ENCODE assay signal across 8 cellular contexts in the genomic region with DNA sequence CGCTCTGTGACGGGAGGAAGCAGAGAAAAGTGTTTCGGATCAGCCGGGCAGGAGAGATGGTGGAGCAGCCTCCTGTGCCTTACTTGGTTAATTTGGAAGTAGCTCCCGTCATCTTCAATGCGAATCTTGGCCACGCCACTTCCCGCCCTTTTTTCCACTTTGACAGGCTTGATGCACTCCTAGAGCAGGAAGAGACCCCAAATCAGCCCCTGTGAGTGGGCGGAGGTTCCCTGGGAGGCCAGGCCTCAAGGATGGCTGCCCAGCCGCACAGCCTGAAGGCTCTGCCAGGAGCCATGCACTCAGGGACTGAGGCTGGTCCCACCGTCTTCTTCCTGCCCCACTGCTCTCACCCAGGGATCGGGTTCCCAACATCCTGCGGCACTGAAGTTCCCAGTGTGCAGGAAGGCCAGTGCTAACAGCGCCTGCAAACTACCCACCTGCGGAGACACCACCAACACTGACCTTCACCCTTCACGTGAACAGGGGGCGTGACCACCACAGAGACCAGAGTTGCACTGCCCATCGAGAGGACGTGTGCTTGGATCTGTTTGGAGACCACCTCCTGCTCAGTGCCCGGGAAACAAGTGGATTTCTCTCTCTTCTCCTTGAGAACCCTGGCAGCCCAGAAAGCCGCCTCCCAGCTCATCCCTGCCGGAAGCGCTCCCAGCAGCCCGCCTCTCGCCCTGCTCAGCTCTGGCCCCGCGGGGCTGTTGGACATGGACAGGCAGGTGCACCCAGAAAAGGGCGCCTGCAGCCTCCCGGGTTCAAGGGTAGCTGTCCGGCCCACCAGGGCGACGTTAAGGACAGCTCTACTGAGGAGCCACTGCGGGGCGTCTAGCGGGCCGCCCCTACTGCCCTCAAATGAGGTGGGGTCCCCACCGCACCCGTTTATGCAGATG. TPM values are rescaled to one million over a fixed set of nuclear protein-coding genes. Genes with fewer than 3 reads are reported as not detected.
DNase-seq lines count a peak whose midpoint lies in the region; ATAC-seq and TF ChIP-seq lines count a peak whose summit lies in the region.

No MANE protein-coding gene starts in this region.

- peaks cover 30% of the 10 kb centered on the region for H3K4me1 Mint-ChIP-seq in stimulated activated naive CD8-positive, alpha-beta T cell treated with anti-CD3 and anti-CD28 coated beads, Interleukin-15, Interleukin-2, amounts not matched to agents 100 ng/mL and 50 ng/mL, for 24 hours (ENCODE audit: low read depth)

- DNase-seq in stimulated activated naive CD8-positive, alpha-beta T cell treated with anti-CD3 and anti-CD28 coated beads, Interleukin-15, Interleukin-2, amounts not matched to agents 100 U/mL and 50 U/mL, for 24 hours = no peak
- no peak for DNase-seq in mammary epithelial cell
- no peak for DNase-seq in mesendoderm
- no peak for DNase-seq in aorta
- DNase-seq in kidney tubule cell (ENCODE audit: low spot score) = no peak
- no peak for DNase-seq in stimulated activated CD4-positive, alpha-beta T cell treated with anti-CD3 and anti-CD28 coated beads, Interleukin-12 subunit alpha, Interleukin-12 subunit beta, amount 100 ng/mL, for 4 hours
- DNase-seq in dedifferentiated amniotic fluid mesenchymal stem cell (ENCODE audit: extremely low spot score) = no peak

- H3K27ac Mint-ChIP-seq in stimulated activated naive CD8-positive, alpha-beta T cell treated with anti-CD3 and anti-CD28 coated beads, Interleukin-15, Interleukin-2, amounts not matched to agents 100 ng/mL and 50 ng/mL, for 24 hours = peak overlapping the region; percentile 74

- H3K9me3 Mint-ChIP-seq in stimulated activated naive CD8-positive, alpha-beta T cell treated with anti-CD3 and anti-CD28 coated beads, Interleukin-15, Interleukin-2, amounts not matched to agents 100 ng/mL and 50 ng/mL, for 24 hours = no peaks in the 10 kb centered on the region

- H3K27ac ChIP-seq in mammary epithelial cell (ENCODE audit: insufficient read depth, low read depth, low read length) = peak overlapping the region; percentile 62
- no peak overlapping the region for H3K27ac ChIP-seq in mesendoderm (ENCODE audit: low read depth, low read length)
- H3K27ac ChIP-seq in aorta (ENCODE audit: low read depth in 1 of 2, low read length in 2 of 2) = no peak overlapping the region

- H3K79me2 ChIP-seq in mammary epithelial cell (ENCODE audit: insufficient read depth, low read length) (peaks cover 13% of the 10 kb centered on the region), mesendoderm (ENCODE audit: control insufficient read depth, insufficient read depth, low read length) (no peaks in the 10 kb centered on the region)

- H2AFZ ChIP-seq in mammary epithelial cell (ENCODE audit: low read depth, low read length) = peak overlapping the region; percentile 90

- H3K4me1 ChIP-seq in mammary epithelial cell (ENCODE audit: insufficient read depth, low read length) (peaks cover 8% of the 10 kb centered on the region), mesendoderm (ENCODE audit: control insufficient read depth, low read depth, low read length) (no peaks in the 10 kb centered on the region), aorta (ENCODE audit: control insufficient read depth in 1 of 2, insufficient read depth in 2 of 2, low read length in 2 of 2) (no peaks in the 10 kb centered on the region)

- peak overlapping the region; percentile 29 for H3K23ac ChIP-seq in mesendoderm (ENCODE audit: low read length)

- H3K79me1 ChIP-seq in mesendoderm (ENCODE audit: low read length) = no peaks in the 10 kb centered on the region

- no peak overlapping the region for H3K4ac ChIP-seq in mesendoderm (ENCODE audit: low read depth, low read length)

- CTCF ChIA-PET in mammary epithelial cell (lab: Charles Lee; ENCODE audit: low non-redundant PET) = no interaction called here

- in situ Hi-C loops in mammary epithelial cell (cut with MboI; ENCODE audit: low sequenced_read_pairs in 2 of 2) = no loop called here

- H2BK5ac ChIP-seq in mesendoderm (ENCODE audit: low read length) = no peak overlapping the region

- H2AK5ac ChIP-seq in mesendoderm (ENCODE audit: low read length) = no peak overlapping the region

- no peaks in the 10 kb centered on the region for H3K27me3 Mint-ChIP-seq in stimulated activated naive CD8-positive, alpha-beta T cell treated with anti-CD3 and anti-CD28 coated beads, Interleukin-15, Interleukin-2, amounts not matched to agents 100 ng/mL and 50 ng/mL, for 24 hours

- TF ChIP-seq CTCF in mammary epithelial cell (conservative IDR thresholded peaks at IDR 0.05 in 1 of 2, IDR thresholded peaks at IDR 0.05 in 1 of 2; ENCODE audit: extremely low read depth in 1 of 2, insufficient read depth in 1 of 2, low read depth in 1 of 2, low read length in 2 of 2) = no peak

- intact Hi-C loops in mammary epithelial cell (cut with micrococcal nuclease) = loop anchor here (2.0 kb wide), 1 partner anchor 27 kb away; no protein-coding TSS in a partner anchor
- intact Hi-C loops in aorta (cut with DNase I) = loop anchor here in 1 of 2 donors (2.0 kb wide), 1 partner anchor 19 kb away; a partner anchor contains a TSS

- no peak overlapping the region for H2BK15ac ChIP-seq in mesendoderm (replicated peaks; ENCODE audit: low read depth)

- H3K4me3 Mint-ChIP-seq in stimulated activated naive CD8-positive, alpha-beta T cell treated with anti-CD3 and anti-CD28 coated beads, Interleukin-15, Interleukin-2, amounts not matched to agents 100 ng/mL and 50 ng/mL, for 24 hours = peak overlapping the region; percentile 81

- H4K20me1 ChIP-seq in mammary epithelial cell (ENCODE audit: insufficient read depth, low read length) = no peaks in the 10 kb centered on the region

- dilution Hi-C loops in mammary epithelial cell (cut with HindIII; ENCODE audit: low sequenced_read_pairs) = no loop called here

- no peak overlapping the region for H4K5ac ChIP-seq in mesendoderm (ENCODE audit: low read length)

- no peak overlapping the region for H2BK120ac ChIP-seq in mesendoderm (ENCODE audit: low read depth, low read length)

- H3K36me3 ChIP-seq in mammary epithelial cell (ENCODE audit: insufficient read depth, low read length) (no peaks in the 10 kb centered on the region), mesendoderm (ENCODE audit: control insufficient read depth, insufficient read depth, low read length) (no peaks in the 10 kb centered on the region), aorta (ENCODE audit: control insufficient read depth in 1 of 2, insufficient read depth in 2 of 2, low read length in 1 of 2) (no peaks in the 10 kb centered on the region)

- H3K9ac ChIP-seq in mammary epithelial cell (ENCODE audit: insufficient read depth, low read length) (peak overlapping the region; percentile 75), mesendoderm (ENCODE audit: low read length) (peak overlapping the region; percentile 86)

- H3K27me3 ChIP-seq in mammary epithelial cell (ENCODE audit: insufficient read depth, low read length) = no peaks in the 10 kb centered on the region
- H3K27me3 ChIP-seq in mesendoderm (ENCODE audit: insufficient read depth, low read length, poor library complexity) = no peaks in the 10 kb centered on the region
- no peaks in the 10 kb centered on the region for H3K27me3 ChIP-seq in aorta (ENCODE audit: control insufficient read depth in 1 of 2, insufficient read depth in 2 of 2, low read length in 1 of 2)

- no peak overlapping the region for H4K8ac ChIP-seq in mesendoderm (ENCODE audit: low read depth, low read length)

- H3K4me3 ChIP-seq in mammary epithelial cell (replicated peaks in 1 of 3; ENCODE audit: insufficient read depth in 1 of 3, low read depth in 2 of 3, low read length in 3 of 3) (peak overlapping the region; percentile 84 to 99 (median 95)), mesendoderm (ENCODE audit: low read length) (peak overlapping the region; percentile 64), aorta (ENCODE audit: low read length in 2 of 2) (peak overlapping the region; percentile 71 to 92)

- no peak for ATAC-seq in stimulated activated naive CD8-positive, alpha-beta T cell treated with anti-CD3 and anti-CD28 coated beads, Interleukin-15, Interleukin-2, amounts not matched to agents 100 U/mL and 50 U/mL, for 24 hours
- ATAC-seq in aorta (ENCODE audit: low FRiP score) = no peak

- H3K4me2 ChIP-seq in mammary epithelial cell (ENCODE audit: insufficient read depth, low read depth, low read length) (peak overlapping the region; percentile 94), mesendoderm (ENCODE audit: low read length) (peak overlapping the region; percentile 34)

- 66% methylated on average over 15 of the region's 38 CpGs for WGBS in mammary epithelial cell (ENCODE audit: low coverage, missing lambda C conversion rate)
- WGBS in mesendoderm (ENCODE audit: extremely low coverage, insufficient coverage, low lambda C conversion rate) = no CpG with 5 or more reads among the region's 38 CpGs
- WGBS in aorta, 2 donors = 44 to 45% methylated on average over 37 to 38 of the region's 38 CpGs

- no peak overlapping the region for H3K18ac ChIP-seq in mesendoderm (ENCODE audit: low read length)

- H3K36me3 Mint-ChIP-seq in stimulated activated naive CD8-positive, alpha-beta T cell treated with anti-CD3 and anti-CD28 coated beads, Interleukin-15, Interleukin-2, amounts not matched to agents 100 ng/mL and 50 ng/mL, for 24 hours (ENCODE audit: low read depth) = peaks cover 19% of the 10 kb centered on the region

- H3K9me3 ChIP-seq in mammary epithelial cell (replicated peaks; ENCODE audit: insufficient read depth, low read length) = no peaks in the 10 kb centered on the region
- no peaks in the 10 kb centered on the region for H3K9me3 ChIP-seq in aorta (ENCODE audit: control insufficient read depth, low read length)

- BruUV-seq in mammary epithelial cell (replicated peaks; lab: Mats Ljungman, UMichigan) = no TSS peak

- peak overlapping the region; percentile 81 for H3K56ac ChIP-seq in mesendoderm (ENCODE audit: low read length)

RNA-seq across cellular contexts. Expression of a gene that starts 1.0 kb away (rescaled TPM):
- total RNA-seq in mammary epithelial cell = 10 to 100 TPM; 28.7 to 28.8 TPM
- polyA plus RNA-seq in mammary epithelial cell = 19.9 TPM
- polyA minus RNA-seq in mammary epithelial cell = 9.3 TPM
- 10.0 TPM for polyA plus RNA-seq in mesendoderm (2013, experiment 1 of 2)
- polyA plus RNA-seq in mesendoderm (2013, experiment 2 of 2) = 9.5 TPM
- total RNA-seq in aorta = 10 to 100 TPM; 21.8 to 22.4 TPM
- 10 to 100 TPM; 12.4 to 35.9 TPM for polyA plus RNA-seq in aorta

RNA-seq across cellular contexts. Expression of a gene that starts 12.9 kb away (rescaled TPM):
- 10 to 100 TPM in 1 of 2 donors, 1 to 10 TPM in 1; 8.0 to 20.2 TPM for total RNA-seq in mammary epithelial cell
- 8.0 TPM for polyA plus RNA-seq in mammary epithelial cell
- 1.0 TPM for polyA minus RNA-seq in mammary epithelial cell
- 1.8 TPM for polyA plus RNA-seq in mesendoderm (2013, experiment 1 of 2)
- polyA plus RNA-seq in mesendoderm (2013, experiment 2 of 2) = 1.6 TPM
- 1 to 10 TPM; 2.4 to 3.8 TPM for total RNA-seq in aorta
- 10 to 100 TPM in 1 of 2 donors, 1 to 10 TPM in 1; 2.8 to 22.5 TPM for polyA plus RNA-seq in aorta

RNA-seq across cellular contexts. Expression of a gene that starts 13.6 kb away (rescaled TPM):
- total RNA-seq in mammary epithelial cell = 1 to 10 TPM; 3.0 to 5.8 TPM
- polyA plus RNA-seq in mammary epithelial cell = 3.5 TPM
- polyA minus RNA-seq in mammary epithelial cell = not detected
- 1.2 TPM for polyA plus RNA-seq in mesendoderm (2013, experiment 1 of 2)
- 1.1 TPM for polyA plus RNA-seq in mesendoderm (2013, experiment 2 of 2)
- total RNA-seq in aorta = 1 to 10 TPM in 1 of 2 donors, under 1 TPM in 1; 0.39 to 1.7 TPM
- under 1 TPM in 1 of 2 donors, not detected in 1; 0.97 TPM for polyA plus RNA-seq in aorta

RNA-seq across cellular contexts. Expression of a gene that starts 18.9 kb away (rescaled TPM):
- total RNA-seq in mammary epithelial cell (10 to 100 TPM; 13.5 to 35.4 TPM), aorta (10 to 100 TPM; 18.6 to 25.7 TPM)
- polyA plus RNA-seq in mammary epithelial cell (12.6 TPM), aorta (10 to 100 TPM; 13.1 to 33.0 TPM)
- 0.72 TPM for polyA minus RNA-seq in mammary epithelial cell
- 12.5 TPM for polyA plus RNA-seq in mesendoderm (2013, experiment 1 of 2)
- 13.3 TPM for polyA plus RNA-seq in mesendoderm (2013, experiment 2 of 2)

RNA-seq across cellular contexts. Expression of a gene that starts 20.7 kb away (rescaled TPM):
- 10 to 100 TPM in 1 of 2 donors, 1 to 10 TPM in 1; 1.4 to 17.8 TPM for total RNA-seq in mammary epithelial cell
- polyA plus RNA-seq in mammary epithelial cell = 0.88 TPM
- polyA minus RNA-seq in mammary epithelial cell = not detected
- 0.07 TPM for polyA plus RNA-seq in mesendoderm (2013, experiment 1 of 2)
- polyA plus RNA-seq in mesendoderm (2013, experiment 2 of 2) = 0.03 TPM
- total RNA-seq in aorta = under 1 TPM; 0.33 to 0.52 TPM
- polyA plus RNA-seq in aorta = 1 to 10 TPM; 1.5 to 2.1 TPM
